20 cellular contexts compared by ENCODE assay signal in the genomic region with DNA sequence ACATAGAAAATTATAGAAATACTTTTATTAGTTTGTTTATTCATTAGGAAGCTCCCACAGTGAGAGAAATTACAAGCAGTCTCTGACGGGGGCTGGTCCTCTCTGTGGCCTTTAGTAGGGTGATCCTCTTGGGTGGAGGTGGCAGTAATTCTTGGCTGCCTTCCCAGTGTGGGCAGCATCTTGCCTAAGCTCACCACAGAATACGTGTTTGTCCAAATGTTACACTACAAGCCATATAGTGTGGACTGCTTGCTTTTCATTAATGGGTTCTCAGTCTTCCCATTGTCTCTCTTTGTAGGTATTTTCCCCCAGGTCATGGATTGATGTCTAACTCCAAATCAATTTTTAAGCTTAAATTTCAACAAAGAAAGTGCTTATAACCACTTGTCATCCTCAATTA. TPM values are rescaled to one million over a fixed set of nuclear protein-coding genes. Genes with fewer than 3 reads are reported as not detected.
DNase-seq lines count a peak whose midpoint lies in the region; ATAC-seq and TF ChIP-seq lines count a peak whose summit lies in the region.
"Had no signal": no experiment of that assay in that cellular context is flagged by ENCODE, and none has a peak within 500 bp of the region (broad histone marks: within the 10 kb centered on the region; RNA-seq: fewer than 3 reads in every experiment).

No MANE protein-coding gene starts in this region.

- H3K4me3 ChIP-seq in PC-3 (ENCODE audit: low read length): no peak overlapping the region
- H3K4me3 ChIP-seq in testis: no peak overlapping the region
- no peak overlapping the region for H3K4me3 ChIP-seq in aorta (ENCODE audit: low read length in 2 of 2)
- H3K4me3 ChIP-seq: BLaER1, thoracic aorta had no signal

- H3K27ac ChIP-seq in PC-3 (ENCODE audit: low read length) (no peak overlapping the region), epithelial cell of prostate (peak overlapping the region; percentile 86), testis (no peak overlapping the region), aorta (ENCODE audit: low read depth in 1 of 2, low read length in 2 of 2) (no peak overlapping the region)
- H3K27ac ChIP-seq: 22Rv1, BLaER1, thoracic aorta had no signal

- H3K27me3 ChIP-seq in PC-3 (ENCODE audit: low read length) (no peaks in the 10 kb centered on the region), testis (no peaks in the 10 kb centered on the region), aorta (ENCODE audit: control insufficient read depth in 1 of 2, insufficient read depth in 2 of 2, low read length in 1 of 2) (no peaks in the 10 kb centered on the region)
- H3K27me3 ChIP-seq: BLaER1 had no signal

- CTCF ChIA-PET in PC-3 (lab: Charles Lee): no interaction called here

- no peak overlapping the region for H3K9ac ChIP-seq in PC-3 (ENCODE audit: low read length)
- H3K9ac ChIP-seq: BLaER1 had no signal

- peak; percentile 24 for DNase-seq in DMS 273 (lab: John Stamatoyannopoulos, UW; ENCODE audit: unreplicated experiment)
- no peak for DNase-seq in DMS 273 treated with DMSO at 0.1 percent for 48 hours (lab: John Stamatoyannopoulos, UW)
- peak; percentile 46 for DNase-seq in PC-3
- DNase-seq in epithelial cell of prostate (ENCODE audit: low read depth, low spot score): no peak
- peak; percentile 58 for DNase-seq in testis
- DNase-seq in stimulated activated effector memory CD8-positive, alpha-beta T cell treated with anti-CD3 and anti-CD28 coated beads, Interleukin-12 subunit alpha, Interleukin-12 subunit beta, amount 100 ng/mL, for 72 hours (ENCODE audit: low spot score in 2 of 2): no peak
- DNase-seq in aorta: no peak
- DNase-seq: activated CD4-positive, alpha-beta memory T cell treated with anti-CD3 and anti-CD28 coated beads, Interleukin-2, amount 10 ng/mL, durations not matched to agents 7 days and 5 days; activated T-cell treated with anti-CD3 and anti-CD28 coated beads, Interleukin-2, amount 50 U/mL, for 48 hours; effector CD8-positive, alpha-beta T cell; hypothalamus; KG1; NCI-H1694; NCI-H446; stimulated activated CD4-positive, alpha-beta T cell treated with anti-CD3 and anti-CD28 coated beads, Interleukin-4, amount 100 ng/mL, for 4 hours had no signal

- 0 out of 2 replicates have a peak, but pooled peaks cover 6% of the 10 kb centered on the region for H3K36me3 ChIP-seq in PC-3 (ENCODE audit: low read depth, low read length)
- no peaks in the 10 kb centered on the region for H3K36me3 ChIP-seq in testis (ENCODE audit: low read depth, missing control alignments)
- H3K36me3 ChIP-seq in aorta (ENCODE audit: control insufficient read depth in 1 of 2, insufficient read depth in 2 of 2, low read length in 1 of 2): peaks cover 2 to 8% of the 10 kb centered on the region in 2 donors
- H3K36me3 ChIP-seq: thoracic aorta had no signal

- intact Hi-C loops in PC-3 (cut with micrococcal nuclease) (no loop called here), testis (cut with DNase I; ENCODE audit: low total_unique reads) (no loop called here), aorta (cut with DNase I) (no loop called here)

- TF ChIP-seq CTCF in PC-3 (conservative IDR thresholded peaks at IDR 0.05; ENCODE audit: low read depth, low read length): no peak
- no peak for TF ChIP-seq CTCF in testis (IDR thresholded peaks at IDR 0.05)

- peaks cover 5% of the 10 kb centered on the region for H3F3A ChIP-seq in PC-3 (ENCODE audit: low read length, unreplicated experiment)

- H3K4me3 Mint-ChIP-seq in stimulated activated effector memory CD8-positive, alpha-beta T cell treated with anti-CD3 and anti-CD28 coated beads, Interleukin-12 subunit alpha, Interleukin-12 subunit beta, amount 100 ng/mL, for 72 hours: no peak overlapping the region
- H3K4me3 Mint-ChIP-seq: activated CD4-positive, alpha-beta memory T cell treated with anti-CD3 and anti-CD28 coated beads, Interleukin-2, amount 10 ng/mL, durations not matched to agents 7 days and 5 days had no signal

- TF ChIP-seq POLR2A in testis (IDR thresholded peaks at IDR 0.05): no peak

- no peaks in the 10 kb centered on the region for H3K79me2 ChIP-seq in PC-3 (ENCODE audit: low read length)

- no peaks in the 10 kb centered on the region for H3K9me3 Mint-ChIP-seq in stimulated activated effector memory CD8-positive, alpha-beta T cell treated with anti-CD3 and anti-CD28 coated beads, Interleukin-12 subunit alpha, Interleukin-12 subunit beta, amount 100 ng/mL, for 72 hours

- ATAC-seq in PC-3: no peak
- no peak for ATAC-seq in stimulated activated effector memory CD8-positive, alpha-beta T cell treated with anti-CD3 and anti-CD28 coated beads, Interleukin-12 subunit alpha, Interleukin-12 subunit beta, amount 100 ng/mL, for 72 hours
- no peak for ATAC-seq in GM21529 (IDR thresholded peaks at IDR 0.05; ENCODE audit: unreplicated experiment)
- ATAC-seq in aorta (ENCODE audit: low FRiP score): no peak
- ATAC-seq: sciatic nerve had no signal

- H3K27ac Mint-ChIP-seq in stimulated activated effector memory CD8-positive, alpha-beta T cell treated with anti-CD3 and anti-CD28 coated beads, Interleukin-12 subunit alpha, Interleukin-12 subunit beta, amount 100 ng/mL, for 72 hours: no peak overlapping the region
- H3K27ac Mint-ChIP-seq: activated CD4-positive, alpha-beta memory T cell treated with anti-CD3 and anti-CD28 coated beads, Interleukin-2, amount 10 ng/mL, durations not matched to agents 7 days and 5 days had no signal

- no peak overlapping the region for H2AFZ ChIP-seq in PC-3 (ENCODE audit: low read length)

- no TSS peak for BruUV-seq in PC-3 (replicated peaks; lab: Mats Ljungman, UMichigan)

- peaks cover 23% of the 10 kb centered on the region for H3K36me3 Mint-ChIP-seq in stimulated activated effector memory CD8-positive, alpha-beta T cell treated with anti-CD3 and anti-CD28 coated beads, Interleukin-12 subunit alpha, Interleukin-12 subunit beta, amount 100 ng/mL, for 72 hours

- H3K4me2 ChIP-seq in PC-3 (ENCODE audit: low read length): no peak overlapping the region
- H3K4me2 ChIP-seq: BLaER1 had no signal

- H3K9me2 ChIP-seq in PC-3 (replicated peaks; ENCODE audit: low read length): no peaks in the 10 kb centered on the region

- peaks cover 26% of the 10 kb centered on the region for H3K4me1 ChIP-seq in PC-3 (ENCODE audit: insufficient read depth, low read length)
- peaks cover 21% of the 10 kb centered on the region for H3K4me1 ChIP-seq in testis
- H3K4me1 ChIP-seq in aorta (ENCODE audit: control insufficient read depth in 1 of 2, insufficient read depth in 2 of 2, low read length in 2 of 2): no peaks in the 10 kb centered on the region

- H3K9me3 ChIP-seq in PC-3 (ENCODE audit: low read length) (no peaks in the 10 kb centered on the region), testis (no peaks in the 10 kb centered on the region), aorta (ENCODE audit: control insufficient read depth, low read length) (no peaks in the 10 kb centered on the region)
- H3K9me3 ChIP-seq: BLaER1, thoracic aorta had no signal

- POLR2A ChIA-PET in PC-3 (lab: Charles Lee; ENCODE audit: unreplicated experiment): interaction anchor here (0.8 kb wide), 1 partner anchor 15 kb away, joined by 3 read pairs; no protein-coding TSS in a partner anchor

- H3K4me1 Mint-ChIP-seq in stimulated activated effector memory CD8-positive, alpha-beta T cell treated with anti-CD3 and anti-CD28 coated beads, Interleukin-12 subunit alpha, Interleukin-12 subunit beta, amount 100 ng/mL, for 72 hours: peaks cover 5% of the 10 kb centered on the region

- H4K20me1 ChIP-seq in PC-3 (ENCODE audit: low read length): no peaks in the 10 kb centered on the region

- 52 to 70% methylated on average over 2 of the region's 2 CpGs for WGBS in testis, 2 donors
- 51 to 52% methylated on average over 2 of the region's 2 CpGs for WGBS in aorta, 2 donors

RNA-seq across cellular contexts. Expression of a gene that starts 43.3 kb away (rescaled TPM):
- total RNA-seq in PC-3 (2014; rRNA removed) (28.5 and 32.1 TPM in 2 replicates), testis (10 to 100 TPM; 55.6 to 71.8 TPM), aorta (10 to 100 TPM; 50.9 to 54.8 TPM)
- polyA plus RNA-seq in testis (ENCODE audit: insufficient read depth, low read depth, low replicate concordance) (28.9 TPM), aorta (10 to 100 TPM; 19.0 to 71.8 TPM)

Comparison
In these comparisons a context has a peak if more than half of its experiments do, and no peak if none do; other contexts are left out.
1. DNase-seq: peak in DMS 273 (single experiment), PC-3 (single experiment) and testis (single experiment); none in DMS 273 treated with DMSO at 0.1 percent for 48 hours (single experiment), epithelial cell of prostate (single experiment), stimulated activated effector memory CD8-positive, alpha-beta T cell treated with anti-CD3 and anti-CD28 coated beads, Interleukin-12 subunit alpha, Interleukin-12 subunit beta, amount 100 ng/mL, for 72 hours (0 of 2) and aorta (0 of 2).